ENCODE assay signal across 14 cellular contexts in the genomic region with DNA sequence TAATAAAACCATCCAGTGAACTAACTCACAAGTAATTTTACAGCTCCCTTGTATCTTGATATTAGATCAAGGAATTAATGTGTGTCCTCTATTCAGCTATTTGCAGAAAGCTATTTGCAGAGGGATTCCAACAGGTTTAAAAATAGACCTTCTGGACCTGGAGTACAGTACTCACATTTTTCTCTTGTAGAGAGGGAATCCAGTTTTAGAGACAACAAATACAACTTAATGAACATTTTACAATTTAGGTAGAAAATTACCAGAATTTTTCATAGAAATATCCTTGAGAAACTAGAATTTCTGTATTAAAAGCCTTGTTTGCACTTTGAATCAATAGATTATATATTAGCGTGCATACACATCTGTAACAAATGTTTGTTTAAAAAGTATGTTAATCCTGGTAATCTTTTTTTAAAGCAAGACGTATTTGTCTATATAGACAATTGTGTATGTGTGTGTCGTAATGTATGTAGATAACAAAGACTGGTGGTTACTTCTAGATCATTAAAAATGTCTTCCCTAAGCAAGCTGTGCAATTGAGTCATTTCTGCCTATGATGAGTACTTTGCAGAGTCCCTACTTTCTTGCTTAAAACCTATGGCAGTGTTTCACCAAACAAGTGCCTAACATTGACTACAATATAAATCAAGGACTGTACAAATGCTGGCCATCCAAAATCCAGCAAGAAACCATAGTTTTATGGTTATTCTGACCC. TPM values are rescaled to one million over a fixed set of nuclear protein-coding genes. Genes with fewer than 3 reads are reported as not detected.
DNase-seq lines count a peak whose midpoint lies in the region; ATAC-seq and TF ChIP-seq lines count a peak whose summit lies in the region.
"Had no signal": no experiment of that assay in that cellular context is flagged by ENCODE, and none has a peak within 500 bp of the region (broad histone marks: within the 10 kb centered on the region; RNA-seq: fewer than 3 reads in every experiment).

No MANE protein-coding gene starts in this region.

- ATAC-seq in psoas muscle: peak; percentile 50 to 88 (median 80)
- ATAC-seq: A549 had no signal

- H3K36me3 ChIP-seq in right atrium auricular region (peaks cover 8% of the 10 kb centered on the region), psoas muscle (ENCODE audit: insufficient read depth in 1 of 2, low read depth in 1 of 2) (peaks cover 0 to 22% of the 10 kb centered on the region in 2 donors)

- H3K4me1 Mint-ChIP-seq in chondrocyte (ENCODE audit: low read depth): peaks cover 42% of the 10 kb centered on the region
- H3K4me1 Mint-ChIP-seq: CD4-positive, CD25-positive, alpha-beta regulatory T cell had no signal

- WGBS in psoas muscle, 3 donors: 34 to 57% (median 35%) methylated on average over 3 of the region's 3 CpGs

- peaks cover 12% of the 10 kb centered on the region for H3K36me3 Mint-ChIP-seq in chondrocyte (ENCODE audit: low read depth)
- H3K36me3 Mint-ChIP-seq: CD4-positive, CD25-positive, alpha-beta regulatory T cell had no signal

- H3K27me3 ChIP-seq in right atrium auricular region: no peaks in the 10 kb centered on the region
- no peaks in the 10 kb centered on the region for H3K27me3 ChIP-seq in psoas muscle (ENCODE audit: insufficient read depth in 3 of 3, low read length in 2 of 3)

- peaks cover 2% of the 10 kb centered on the region for H3K9me3 Mint-ChIP-seq in chondrocyte (ENCODE audit: low read depth)
- H3K9me3 Mint-ChIP-seq: HFFc6 had no signal

- CTCF ChIA-PET in HEK293T (lab: Yijun Ruan, JAX): interaction anchor here (0.6 kb wide), 1 partner anchor 19 kb away, joined by 5 read pairs; no protein-coding TSS in a partner anchor

- DNase-seq in EH (ENCODE audit: low read depth) (peak; percentile 15), chondrocyte (ENCODE audit: low spot score) (no peak), right atrium auricular region (ENCODE audit: low spot score) (no peak), psoas muscle (no peak), HEK293T (ENCODE audit: extremely low spot score) (no peak), epidermal melanocyte (ENCODE audit: insufficient read length, low spot score) (no peak), NCI-H1436 treated with DMSO at 0.1 percent for 48 hours (lab: John Stamatoyannopoulos, UW) (no peak), putamen (ENCODE audit: low spot score) (no peak)
- DNase-seq: CD4-positive, CD25-positive, alpha-beta regulatory T cell; HFFc6; NCI-H69; NK-92 treated with Interleukin-12 subunit alpha and Interleukin-12 subunit beta, amount 100 ng/mL, for 24 hours; OCI-M1 had no signal

- POLR2A ChIA-PET in HEK293T (lab: Yijun Ruan, JAX): no interaction called here

- peak overlapping the region; percentile 1 for H3K27ac Mint-ChIP-seq in chondrocyte (ENCODE audit: unreplicated experiment)
- H3K27ac Mint-ChIP-seq: CD4-positive, CD25-positive, alpha-beta regulatory T cell; HFFc6 had no signal

- H3K27ac ChIP-seq in right atrium auricular region (peak overlapping the region; percentile 68 to 90), psoas muscle (peak overlapping the region; percentile 95)
- H3K27ac ChIP-seq: A549 had no signal

- intact Hi-C loops in psoas muscle (cut with DNase I): loop anchor here (2.0 to 5.0 kb wide), 2 partner anchors 51 to 59 kb away; a partner anchor contains a TSS

- H3K27me3 Mint-ChIP-seq in chondrocyte (ENCODE audit: low read depth): no peaks in the 10 kb centered on the region

- H3K4me3 ChIP-seq in right atrium auricular region (peak overlapping the region; percentile 41), psoas muscle (peak overlapping the region; percentile 64)
- H3K4me3 ChIP-seq: A549 had no signal

- peaks cover 0 to 8% of the 10 kb centered on the region in 2 donors for H3K4me1 ChIP-seq in right atrium auricular region
- H3K4me1 ChIP-seq in psoas muscle: peaks cover 37% of the 10 kb centered on the region
- H3K4me1 ChIP-seq: A549 had no signal

- H3K4me3 Mint-ChIP-seq in chondrocyte (ENCODE audit: unreplicated experiment): no peak overlapping the region
- H3K4me3 Mint-ChIP-seq: CD4-positive, CD25-positive, alpha-beta regulatory T cell; HFFc6 had no signal

- TF ChIP-seq CTCF in chondrocyte (IDR thresholded peaks at IDR 0.05): no peak
- no peak for TF ChIP-seq CTCF in right atrium auricular region (IDR thresholded peaks at IDR 0.05)
- no peak for TF ChIP-seq CTCF in psoas muscle (IDR thresholded peaks at IDR 0.05)

- H3K9me3 ChIP-seq in right atrium auricular region (no peaks in the 10 kb centered on the region), psoas muscle (no peaks in the 10 kb centered on the region)
- H3K9me3 ChIP-seq: A549 had no signal

TF ChIP-seq in HEK293T, 16 proteins besides CTCF, POLR2A, EP300 and RAD21:
- TF ChIP-seq SUZ12 (IDR thresholded peaks at IDR 0.05) (no peak), HDGF (IDR thresholded peaks at IDR 0.05; ENCODE audit: borderline replicate concordance) (no peak), ELF4 (IDR thresholded peaks at IDR 0.05) (no peak), FOXA1 (IDR thresholded peaks at IDR 0.05) (no peak), TARDBP (IDR thresholded peaks at IDR 0.05) (no peak), FOXM1 (IDR thresholded peaks at IDR 0.05; ENCODE audit: borderline replicate concordance) (no peak), ARNT (IDR thresholded peaks at IDR 0.05) (no peak), NFRKB (IDR thresholded peaks at IDR 0.05) (no peak), LEF1 (IDR thresholded peaks at IDR 0.05; ENCODE audit: borderline replicate concordance) (no peak), SP1 (IDR thresholded peaks at IDR 0.05) (no peak), ZNF384 (IDR thresholded peaks at IDR 0.05) (no peak), BHLHE40 (IDR thresholded peaks at IDR 0.05; ENCODE audit: borderline replicate concordance) (no peak), FOXK2 (IDR thresholded peaks at IDR 0.05) (no peak), CTBP1 (IDR thresholded peaks at IDR 0.05; ENCODE audit: borderline replicate concordance) (no peak)
- TF ChIP-seq, protein P1, sequence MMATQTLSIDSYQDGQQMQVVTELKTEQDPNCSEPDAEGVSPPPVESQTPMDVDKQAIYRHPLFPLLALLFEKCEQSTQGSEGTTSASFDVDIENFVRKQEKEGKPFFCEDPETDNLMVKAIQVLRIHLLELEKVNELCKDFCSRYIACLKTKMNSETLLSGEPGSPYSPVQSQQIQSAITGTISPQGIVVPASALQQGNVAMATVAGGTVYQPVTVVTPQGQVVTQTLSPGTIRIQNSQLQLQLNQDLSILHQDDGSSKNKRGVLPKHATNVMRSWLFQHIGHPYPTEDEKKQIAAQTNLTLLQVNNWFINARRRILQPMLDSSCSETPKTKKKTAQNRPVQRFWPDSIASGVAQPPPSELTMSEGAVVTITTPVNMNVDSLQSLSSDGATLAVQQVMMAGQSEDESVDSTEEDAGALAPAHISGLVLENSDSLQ (IDR thresholded peaks at IDR 0.05): no peak

RNA-seq across cellular contexts. Expression of a gene that starts 57.9 kb away (rescaled TPM):
- total RNA-seq in chondrocyte (14.7 to 20.6 TPM (median 14.8 TPM) in 3 replicates), right atrium auricular region (10 to 100 TPM; 49.5 to 71.9 TPM), psoas muscle (100 to 1,000 TPM in 1 of 4 donors, 10 to 100 TPM in 3; 45.5 to 134 (median 52.6) TPM)
- polyA plus RNA-seq in psoas muscle: 10 to 100 TPM in 2 of 3 donors, 1 to 10 TPM in 1; 5.4 to 16.8 (median 13.2) TPM
